ENCODE assay signal across 8 cellular contexts in genomic region chr2:226985227-226985946, GRCh38.
DNase-seq lines count a peak whose midpoint lies in the region; ATAC-seq and TF ChIP-seq lines count a peak whose summit lies in the region.

No MANE protein-coding gene starts in this region.

- no peak overlapping the region for H3K4me3 ChIP-seq in gastrocnemius medialis

- peak; percentile 52 to 73 (median 68) for TF ChIP-seq CTCF in gastrocnemius medialis (IDR thresholded peaks at IDR 0.05 in 4 of 5, conservative IDR thresholded peaks at IDR 0.05 in 1 of 5)

- H3K4me1 ChIP-seq in gastrocnemius medialis = peaks cover 11 to 18% of the 10 kb centered on the region in 2 donors

- H3K27ac ChIP-seq in gastrocnemius medialis = peak overlapping the region; percentile 8 to 61 (median 30)

- intact Hi-C loops in gastrocnemius medialis (cut with DNase I; ENCODE audit: low total_unique reads) = loop anchor here (1.0 to 10.0 kb wide), 4 partner anchors 151 to 1317 kb away; partner anchors contain the start of gene RHBDD1

- no peak for TF ChIP-seq POLR2A in gastrocnemius medialis (IDR thresholded peaks at IDR 0.05)

- no peaks in the 10 kb centered on the region for H3K9me3 ChIP-seq in gastrocnemius medialis

- peak; percentile 29 for ATAC-seq in GM18870 (IDR thresholded peaks at IDR 0.05; ENCODE audit: unreplicated experiment)
- ATAC-seq in HG03135 (IDR thresholded peaks at IDR 0.05; ENCODE audit: unreplicated experiment) = peak; percentile 26
- peak; percentile 79 to 92 for ATAC-seq in gastrocnemius medialis

- peak; percentile 27 for DNase-seq in CD1c-positive myeloid dendritic cell (ENCODE audit: extremely low spot score)
- DNase-seq in NCI-H446 treated with DMSO at 0.1 percent for 48 hours (lab: John Stamatoyannopoulos, UW) = peak; percentile 80
- peak in 40 of 58 donors; percentile 14 to 85 (median 42) for DNase-seq in anterior cingulate cortex (lab: John Stamatoyannopoulos, UW)
- DNase-seq in hepatic stellate cell (ENCODE audit: low spot score) = peak; percentile 52
- peak; percentile 12 to 28 for DNase-seq in gastrocnemius medialis
- DNase-seq in effector CD4-positive, alpha-beta T cell = no peak

- H3K36me3 ChIP-seq in gastrocnemius medialis = no peaks in the 10 kb centered on the region

- H3K27me3 ChIP-seq in gastrocnemius medialis = no peaks in the 10 kb centered on the region

- in situ Hi-C loops in gastrocnemius medialis (cut with MboI; ENCODE audit: low sequenced_read_pairs in 4 of 4) = loop anchor here (5.0 to 25.0 kb wide), 8 partner anchors 173 to 1318 kb away; no protein-coding TSS in a partner anchor

Comparison
In these comparisons a context has a peak if more than half of its experiments do, and no peak if none do; other contexts are left out.
1. ATAC-seq: peak in every context shown above with its lines; median percentile 86 in gastrocnemius medialis; 29 in GM18870; 26 in HG03135.